8 cellular contexts compared by ENCODE assay signal in the genomic region with DNA sequence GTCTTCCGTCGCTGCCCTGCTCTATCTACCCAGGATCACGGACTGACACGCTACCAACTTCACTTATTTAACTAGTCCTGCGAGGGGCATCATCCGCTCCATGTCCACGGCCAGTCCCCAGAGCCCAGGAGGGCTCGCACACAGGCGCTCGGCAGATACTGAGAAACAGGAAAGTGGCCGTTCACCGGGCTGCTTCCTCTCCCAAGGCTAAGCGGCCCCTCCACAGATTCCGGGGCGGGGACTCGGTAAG. TPM values are rescaled to one million over a fixed set of nuclear protein-coding genes. Genes with fewer than 3 reads are reported as not detected.
DNase-seq lines count a peak whose midpoint lies in the region; ATAC-seq, FAIRE-seq and TF ChIP-seq lines count a peak whose summit lies in the region.

No MANE protein-coding gene starts in this region.

- peak overlapping the region; percentile 36 for H3K27ac ChIP-seq in endothelial cell of umbilical vein (ENCODE audit: insufficient read depth, low read depth, low read length)

- H3K4me3 Mint-ChIP-seq in CD14-positive monocyte (peak overlapping the region; percentile 92 to 99), nephron (peak overlapping the region; percentile 91 to 95 (median 92))

- H3K27me3 Mint-ChIP-seq in CD14-positive monocyte (ENCODE audit: low read depth in 3 of 3) (peaks cover 0 to 4% (median 0%) of the 10 kb centered on the region in 3 donors), nephron (ENCODE audit: low read depth) (no peaks in the 10 kb centered on the region)

- H3K9me1 ChIP-seq in endothelial cell of umbilical vein (replicated peaks; ENCODE audit: control insufficient read depth, extremely low read depth, insufficient read depth, low read length): no peaks in the 10 kb centered on the region

- peak overlapping the region; percentile 69 for H3K9ac ChIP-seq in endothelial cell of umbilical vein (replicated peaks; ENCODE audit: extremely low read depth, insufficient read depth, low read length)

- BruUV-seq in endothelial cell of umbilical vein (replicated peaks; lab: Mats Ljungman, UMichigan): TSS peak; percentile 77

- TF ChIP-seq POLR2A in endothelial cell of umbilical vein (IDR thresholded peaks at IDR 0.05; ENCODE audit: low read depth, low read length): no peak

- H3K36me3 ChIP-seq in endothelial cell of umbilical vein (ENCODE audit: control insufficient read depth in 2 of 2, extremely low read depth in 1 of 2, insufficient read depth in 2 of 2, low read length in 2 of 2): peaks cover under 1 to 14% of the 10 kb centered on the region in 2 experiments

- peak overlapping the region; percentile 21 to 76 (median 64) for H3K4me3 ChIP-seq in endothelial cell of umbilical vein (replicated peaks in 1 of 3; ENCODE audit: insufficient read depth in 1 of 3, low read depth in 1 of 3, low read length in 3 of 3)

- peak overlapping the region; percentile 62 to 97 (median 96) for H3K27ac Mint-ChIP-seq in CD14-positive monocyte
- peak overlapping the region; percentile 88 to 96 (median 94) for H3K27ac Mint-ChIP-seq in nephron

- no peaks in the 10 kb centered on the region for H4K20me1 ChIP-seq in endothelial cell of umbilical vein (replicated peaks; ENCODE audit: control insufficient read depth, extremely low read depth, insufficient read depth, low read length)

- TF ChIP-seq CTCF in CD14-positive monocyte (IDR thresholded peaks at IDR 0.05) (no peak), endothelial cell of umbilical vein (IDR thresholded peaks at IDR 0.05; ENCODE audit: extremely low read depth in 1 of 2, insufficient read depth in 1 of 2, low read depth in 1 of 2, low read length in 2 of 2) (no peak), nephron (IDR thresholded peaks at IDR 0.05; ENCODE audit: unreplicated experiment in 3 of 3) (no peak)

- DNase-seq in CD14-positive monocyte (ENCODE audit: low spot score) (no peak), SK-N-DZ (ENCODE audit: low spot score) (peak; percentile 73), endothelial cell of umbilical vein (ENCODE audit: low read depth, low spot score) (no peak), NCI-H2107 treated with DMSO at 0.1 percent for 48 hours (lab: John Stamatoyannopoulos, UW; ENCODE audit: unreplicated experiment) (no peak), sciatic nerve (ENCODE audit: low spot score) (no peak), hepatic stellate cell (ENCODE audit: low spot score) (no peak)

- no peaks in the 10 kb centered on the region for H3K9me3 ChIP-seq in endothelial cell of umbilical vein (replicated peaks; ENCODE audit: control insufficient read depth, insufficient read depth, low read length)

- dilution Hi-C loops in endothelial cell of umbilical vein (cut with MboI; ENCODE audit: extremely low pct_ligation_motif_present, low sequenced_read_pairs): no loop called here

- FAIRE-seq in endothelial cell of umbilical vein (lab: Jason Lieb, UNC): no peak

- peaks cover 24% of the 10 kb centered on the region for H3K4me1 Mint-ChIP-seq in CD14-positive monocyte
- peaks cover 21% of the 10 kb centered on the region for H3K4me1 Mint-ChIP-seq in nephron

- no peaks in the 10 kb centered on the region for H3K9me3 Mint-ChIP-seq in CD14-positive monocyte
- H3K9me3 Mint-ChIP-seq in nephron: no peaks in the 10 kb centered on the region

- peak overlapping the region; percentile 72 for H3K4me2 ChIP-seq in endothelial cell of umbilical vein (ENCODE audit: insufficient read depth, low read length)

- H3K79me2 ChIP-seq in endothelial cell of umbilical vein (ENCODE audit: control insufficient read depth, insufficient read depth, low read length): peaks cover 21% of the 10 kb centered on the region

- ATAC-seq in GM21786 (IDR thresholded peaks at IDR 0.05; ENCODE audit: unreplicated experiment) (peak; percentile 4), sciatic nerve (no peak)

- POLR2A ChIA-PET in endothelial cell of umbilical vein (lab: Charles Lee): interaction anchor here (1.0 kb wide), 1 partner anchor 18 kb away, joined by 3 read pairs; a partner anchor contains a TSS

- H3K36me3 Mint-ChIP-seq in CD14-positive monocyte (peaks cover 21 to 45% of the 10 kb centered on the region in 2 donors), nephron (ENCODE audit: low read depth) (peaks cover 13% of the 10 kb centered on the region)

- intact Hi-C loops in CD14-positive monocyte (cut with micrococcal nuclease) (loop anchor here (1.0 to 5.0 kb wide), 3 partner anchors 17 to 46 kb away; a partner anchor contains a TSS), endothelial cell of umbilical vein (cut with micrococcal nuclease) (loop anchor here (1.0 to 2.0 kb wide), 2 partner anchors 18 to 29 kb away; a partner anchor contains a TSS), sciatic nerve (cut with DNase I) (no loop called here)

- H2AFZ ChIP-seq in endothelial cell of umbilical vein (ENCODE audit: low read depth, low read length): peak overlapping the region; percentile 13

- peaks cover 18% of the 10 kb centered on the region for H3K4me1 ChIP-seq in endothelial cell of umbilical vein (ENCODE audit: control insufficient read depth, extremely low read depth, insufficient read depth, low read length)

- CTCF ChIA-PET in endothelial cell of umbilical vein (lab: Charles Lee): no interaction called here

- H3K27me3 ChIP-seq in endothelial cell of umbilical vein (ENCODE audit: control insufficient read depth in 2 of 2, insufficient read depth in 2 of 2, low read length in 2 of 2): no peaks in the 10 kb centered on the region

RNA-seq across cellular contexts. Expression of a gene that starts 0.4 kb away (rescaled TPM):
- polyA plus RNA-seq in CD14-positive monocyte: 10 to 100 TPM; 51.8 to 61.1 TPM
- 91.7 and 101 TPM in 2 replicates for polyA plus RNA-seq in SK-N-DZ (2014; cell fraction: cytosol; rRNA removed)
- 118 and 167 TPM in 2 replicates for polyA plus RNA-seq in SK-N-DZ (2014; cell fraction: nucleus; rRNA removed)
- total RNA-seq in endothelial cell of umbilical vein: 18.5 and 20.1 TPM in 2 replicates
- 35.2 and 47.6 TPM in 2 replicates for polyA plus RNA-seq in endothelial cell of umbilical vein
- polyA plus RNA-seq in endothelial cell of umbilical vein (2011; cell fraction: cytosol; rRNA removed): 17.9 and 30.2 TPM in 2 replicates
- 26.7 and 30.7 TPM in 2 replicates for polyA plus RNA-seq in endothelial cell of umbilical vein (2011; cell fraction: nucleus; rRNA removed)
- 16.8 and 22.3 TPM in 2 replicates for polyA plus RNA-seq in endothelial cell of umbilical vein (2012)
- 7.7 and 9.5 TPM in 2 replicates for polyA minus RNA-seq in endothelial cell of umbilical vein
- polyA minus RNA-seq in endothelial cell of umbilical vein (2011; cell fraction: cytosol; rRNA and poly(A)+ RNA removed): 19.2 TPM
- 2.4 and 4.7 TPM in 2 replicates for polyA minus RNA-seq in endothelial cell of umbilical vein (2011; cell fraction: nucleus; rRNA and poly(A)+ RNA removed)
- total RNA-seq in sciatic nerve: 17.9 TPM

RNA-seq across cellular contexts. Expression of a gene that starts 0.5 kb away (rescaled TPM):
- polyA plus RNA-seq in CD14-positive monocyte: 1 to 10 TPM; 2.4 to 3.6 TPM
- polyA plus RNA-seq in SK-N-DZ (2014; cell fraction: cytosol; rRNA removed): 29.5 and 37.1 TPM in 2 replicates
- 29.1 and 36.7 TPM in 2 replicates for polyA plus RNA-seq in SK-N-DZ (2014; cell fraction: nucleus; rRNA removed)
- total RNA-seq in endothelial cell of umbilical vein: 32.2 and 32.7 TPM in 2 replicates
- 12.9 and 18.1 TPM in 2 replicates for polyA plus RNA-seq in endothelial cell of umbilical vein
- polyA plus RNA-seq in endothelial cell of umbilical vein (2011; cell fraction: cytosol; rRNA removed): 15.1 and 17.5 TPM in 2 replicates
- polyA plus RNA-seq in endothelial cell of umbilical vein (2011; cell fraction: nucleus; rRNA removed): 14.5 and 18.0 TPM in 2 replicates
- 19.9 and 25.1 TPM in 2 replicates for polyA plus RNA-seq in endothelial cell of umbilical vein (2012)
- 2.8 and 5.3 TPM in 2 replicates for polyA minus RNA-seq in endothelial cell of umbilical vein
- polyA minus RNA-seq in endothelial cell of umbilical vein (2011; cell fraction: cytosol; rRNA and poly(A)+ RNA removed): 6.9 TPM
- 2.1 and 6.8 TPM in 2 replicates for polyA minus RNA-seq in endothelial cell of umbilical vein (2011; cell fraction: nucleus; rRNA and poly(A)+ RNA removed)
- total RNA-seq in sciatic nerve: 10.2 TPM

RNA-seq across cellular contexts. Expression of a gene that starts 9.7 kb away (rescaled TPM):
- polyA plus RNA-seq in CD14-positive monocyte: 10 to 100 TPM in 1 of 2 donors, 1 to 10 TPM in 1; 8.9 to 12.0 TPM
- 0.48 and 1.2 TPM in 2 replicates for polyA plus RNA-seq in SK-N-DZ (2014; cell fraction: cytosol; rRNA removed)
- polyA plus RNA-seq in SK-N-DZ (2014; cell fraction: nucleus; rRNA removed): not detected in 2 replicates
- total RNA-seq in endothelial cell of umbilical vein: 1.4 and 1.8 TPM in 2 replicates
- polyA plus RNA-seq in endothelial cell of umbilical vein: 3.7 and 5.1 TPM in 2 replicates
- 2.0 and 3.3 TPM in 2 replicates for polyA plus RNA-seq in endothelial cell of umbilical vein (2011; cell fraction: cytosol; rRNA removed)
- polyA plus RNA-seq in endothelial cell of umbilical vein (2011; cell fraction: nucleus; rRNA removed): 0.37 and 0.60 TPM in 2 replicates
- polyA plus RNA-seq in endothelial cell of umbilical vein (2012): 0.46 TPM in 1 of 2 replicates, not detected in the other
- 0.73 and 2.2 TPM in 2 replicates for polyA minus RNA-seq in endothelial cell of umbilical vein
- polyA minus RNA-seq in endothelial cell of umbilical vein (2011; cell fraction: cytosol; rRNA and poly(A)+ RNA removed): not detected
- not detected in 2 replicates for polyA minus RNA-seq in endothelial cell of umbilical vein (2011; cell fraction: nucleus; rRNA and poly(A)+ RNA removed)
- not detected for total RNA-seq in sciatic nerve

RNA-seq across cellular contexts. Expression of a gene that starts 17.6 kb away (rescaled TPM):
- polyA plus RNA-seq in CD14-positive monocyte: 10 to 100 TPM; 17.6 to 28.7 TPM
- 88.8 and 96.3 TPM in 2 replicates for polyA plus RNA-seq in SK-N-DZ (2014; cell fraction: cytosol; rRNA removed)
- 36.8 and 45.3 TPM in 2 replicates for polyA plus RNA-seq in SK-N-DZ (2014; cell fraction: nucleus; rRNA removed)
- total RNA-seq in endothelial cell of umbilical vein: 40.5 and 41.4 TPM in 2 replicates
- 55.5 and 71.7 TPM in 2 replicates for polyA plus RNA-seq in endothelial cell of umbilical vein
- 67.4 and 79.5 TPM in 2 replicates for polyA plus RNA-seq in endothelial cell of umbilical vein (2011; cell fraction: cytosol; rRNA removed)
- polyA plus RNA-seq in endothelial cell of umbilical vein (2011; cell fraction: nucleus; rRNA removed): 66.7 and 79.3 TPM in 2 replicates
- 42.1 and 44.0 TPM in 2 replicates for polyA plus RNA-seq in endothelial cell of umbilical vein (2012)
- 29.3 and 29.5 TPM in 2 replicates for polyA minus RNA-seq in endothelial cell of umbilical vein
- 10.9 TPM for polyA minus RNA-seq in endothelial cell of umbilical vein (2011; cell fraction: cytosol; rRNA and poly(A)+ RNA removed)
- polyA minus RNA-seq in endothelial cell of umbilical vein (2011; cell fraction: nucleus; rRNA and poly(A)+ RNA removed): 12.7 and 14.1 TPM in 2 replicates
- total RNA-seq in sciatic nerve: 31.8 TPM

RNA-seq across cellular contexts. Expression of a gene that starts 17.8 kb away (rescaled TPM):
- 10 to 100 TPM; 19.3 to 28.0 TPM for polyA plus RNA-seq in CD14-positive monocyte
- polyA plus RNA-seq in SK-N-DZ (2014; cell fraction: cytosol; rRNA removed): 132 and 162 TPM in 2 replicates
- 496 and 524 TPM in 2 replicates for polyA plus RNA-seq in SK-N-DZ (2014; cell fraction: nucleus; rRNA removed)
- 150 and 166 TPM in 2 replicates for total RNA-seq in endothelial cell of umbilical vein
- polyA plus RNA-seq in endothelial cell of umbilical vein: 191 and 229 TPM in 2 replicates
- 70.8 and 89.7 TPM in 2 replicates for polyA plus RNA-seq in endothelial cell of umbilical vein (2011; cell fraction: cytosol; rRNA removed)
- 602 and 650 TPM in 2 replicates for polyA plus RNA-seq in endothelial cell of umbilical vein (2011; cell fraction: nucleus; rRNA removed)
- polyA plus RNA-seq in endothelial cell of umbilical vein (2012): 100 and 114 TPM in 2 replicates
- polyA minus RNA-seq in endothelial cell of umbilical vein: 104 and 152 TPM in 2 replicates
- polyA minus RNA-seq in endothelial cell of umbilical vein (2011; cell fraction: cytosol; rRNA and poly(A)+ RNA removed): 38.8 TPM
- polyA minus RNA-seq in endothelial cell of umbilical vein (2011; cell fraction: nucleus; rRNA and poly(A)+ RNA removed): 120 and 170 TPM in 2 replicates
- total RNA-seq in sciatic nerve: 79.8 TPM
